ENCODE assay signal across 7 cellular contexts in genomic region chr1:33327587-33328325, GRCh38. TPM values are rescaled to one million over a fixed set of nuclear protein-coding genes. Genes with fewer than 3 reads are reported as not detected.
A peak's percentile ranks its signal among the peaks of the same experiment; 100 is the strongest.
DNase-seq lines count a peak whose midpoint lies in the region; ATAC-seq and TF ChIP-seq lines count a peak whose summit lies in the region.

No MANE protein-coding gene starts in this region.

- H3K9me3 ChIP-seq in SK-N-SH = no peaks in the 10 kb centered on the region
- H3K9me3 ChIP-seq in stomach = no peaks in the 10 kb centered on the region

- H3K4me1 ChIP-seq in SK-N-SH (ENCODE audit: control insufficient read depth in 1 of 2, insufficient read depth in 2 of 2, low read depth in 1 of 2, low read length in 1 of 2) = peaks cover 9 to 22% of the 10 kb centered on the region in 2 experiments; a peak in 3 of 4 replicates
- peaks cover 13 to 72% (median 26%) of the 10 kb centered on the region in 4 donors for H3K4me1 ChIP-seq in stomach

- H3K27me3 ChIP-seq in SK-N-SH (ENCODE audit: insufficient read depth) (no peaks in the 10 kb centered on the region), stomach (no peaks in the 10 kb centered on the region)

- ATAC-seq in Right ventricle myocardium inferior = peak; percentile 54
- ATAC-seq in GM18519 (IDR thresholded peaks at IDR 0.05; ENCODE audit: low FRiP score, unreplicated experiment) = no peak

- H3K9ac ChIP-seq in SK-N-SH = no peak overlapping the region

- H3K4me3 ChIP-seq in SK-N-SH (ENCODE audit: low read depth in 2 of 2, low read length in 1 of 2) (no peak overlapping the region), stomach (no peak overlapping the region)

- TF ChIP-seq POLR2A in stomach (IDR thresholded peaks at IDR 0.05) = no peak

- TF ChIP-seq CTCF in SK-N-SH (IDR thresholded peaks at IDR 0.05) = 0 out of 2 replicates have a peak, but pooled peaks have one; percentile 8
- TF ChIP-seq CTCF in stomach (IDR thresholded peaks at IDR 0.05) = no peak

- H3K79me2 ChIP-seq in SK-N-SH (ENCODE audit: insufficient read depth) = peaks cover 52% of the 10 kb centered on the region

- DNase-seq in HK-2 (ENCODE audit: unreplicated experiment) = peak; percentile 76
- DNase-seq in SK-N-SH = no peak
- DNase-seq in Right ventricle myocardium inferior (ENCODE audit: missing footprints) = no peak
- DNase-seq in stomach = peak; percentile 69
- DNase-seq in NCI-H146 treated with DMSO at 0.1 percent for 48 hours (lab: John Stamatoyannopoulos, UW; ENCODE audit: unreplicated experiment) = no peak
- no peak for DNase-seq in NCI-H526 (lab: John Stamatoyannopoulos, UW)

- intact Hi-C loops in Right ventricle myocardium inferior (cut with DNase I) = no loop called here
- intact Hi-C loops in stomach (cut with DNase I; ENCODE audit: low total_unique reads) = no loop called here

- TF ChIP-seq RAD21 in SK-N-SH (IDR thresholded peaks at IDR 0.05; ENCODE audit: low read length) = no peak

- TF ChIP-seq EP300 in SK-N-SH (IDR thresholded peaks at IDR 0.05; ENCODE audit: borderline replicate concordance in 1 of 2, low read depth in 1 of 2, low read length in 1 of 2) = peak in 1 of 2 experiments; percentile 21; a peak in 1 of 4 replicates
- no peak for TF ChIP-seq EP300 in stomach (IDR thresholded peaks at IDR 0.05)

- no peak overlapping the region for H2AFZ ChIP-seq in SK-N-SH (ENCODE audit: low read depth)

- peaks cover 40% of the 10 kb centered on the region for H3F3A ChIP-seq in SK-N-SH (replicated peaks; ENCODE audit: insufficient read depth)

- peaks cover 91 to 97% of the 10 kb centered on the region in 2 experiments for H3K36me3 ChIP-seq in SK-N-SH (replicated peaks in 1 of 2; ENCODE audit: control insufficient read depth in 1 of 2, insufficient read depth in 2 of 2, low read length in 1 of 2)
- peaks cover 96 to 100% (median 100%) of the 10 kb centered on the region in 4 donors for H3K36me3 ChIP-seq in stomach

- peak overlapping the region; percentile 4 to 53; a peak in 3 of 4 replicates for H3K27ac ChIP-seq in SK-N-SH (ENCODE audit: low read depth in 2 of 2, low read length in 1 of 2)
- peak overlapping the region in 4 of 5 donors; percentile 13 to 69 (median 60) for H3K27ac ChIP-seq in stomach

- WGBS in SK-N-SH (ENCODE audit: low lambda C conversion rate) = 78% methylated on average over 7 of the region's 9 CpGs
- WGBS in stomach, 5 donors = 44 to 59% (median 52%) methylated on average over 9 of the region's 9 CpGs

- CTCF ChIA-PET in SK-N-SH (lab: Yijun Ruan, JAX) = interaction anchor here (0.9 to 1.0 kb wide), 2 partner anchors 10 to 32 kb away, joined by 3 to 4 read pairs; no protein-coding TSS in a partner anchor

- H3K4me2 ChIP-seq in SK-N-SH = no peak overlapping the region

- POLR2A ChIA-PET in SK-N-SH (lab: Yijun Ruan, JAX) = no interaction called here

- peaks cover 88% of the 10 kb centered on the region for H4K20me1 ChIP-seq in SK-N-SH (ENCODE audit: insufficient read depth)

- no peaks in the 10 kb centered on the region for H3K9me2 ChIP-seq in SK-N-SH

TF ChIP-seq in SK-N-SH, 30 proteins besides CTCF, POLR2A, EP300 and RAD21 (continues in another document):
- TF ChIP-seq IRF3 (IDR thresholded peaks at IDR 0.05; ENCODE audit: low read depth, low read length) (no peak), RCOR1 (IDR thresholded peaks at IDR 0.05; ENCODE audit: low read length) (no peak), GATA2 (CRISPR knock-in tag; IDR thresholded peaks at IDR 0.05) (no peak), MXI1 (IDR thresholded peaks at IDR 0.05; ENCODE audit: low read depth, low read length) (no peak), TAF1 (IDR thresholded peaks at IDR 0.05; ENCODE audit: borderline replicate concordance, low read depth, low read length) (no peak), CHD2 (IDR thresholded peaks at IDR 0.05; ENCODE audit: low read length, partially characterized antibody) (no peak), NFIC (IDR thresholded peaks at IDR 0.05; ENCODE audit: borderline replicate concordance) (peak; percentile 51), SMC3 (IDR thresholded peaks at IDR 0.05; ENCODE audit: low read depth, low read length) (no peak), USF2 (IDR thresholded peaks at IDR 0.05; ENCODE audit: borderline replicate concordance, low read depth, low read length) (no peak), MEF2A (IDR thresholded peaks at IDR 0.05; ENCODE audit: borderline replicate concordance, low read depth) (no peak), ZBTB33 (IDR thresholded peaks at IDR 0.05; ENCODE audit: borderline replicate concordance, low read depth) (no peak), GABPA (IDR thresholded peaks at IDR 0.05; ENCODE audit: low read depth) (no peak), REST (IDR thresholded peaks at IDR 0.05; ENCODE audit: low read depth, low read length) (no peak), PBX3 (IDR thresholded peaks at IDR 0.05) (peak; percentile 37; the same call in 1 of the 2 replicates), SIN3A (IDR thresholded peaks at IDR 0.05; ENCODE audit: borderline replicate concordance, low read depth, low read length) (peak; percentile 35; the same call in 1 of the 2 replicates), JUND (IDR thresholded peaks at IDR 0.05) (peak; percentile 42), FOXJ3 (CRISPR knock-in tag; IDR thresholded peaks at IDR 0.05) (no peak)

RNA-seq across cellular contexts. Expression of gene A3GALT2, which starts 6.9 kb away (rescaled TPM):
- polyA plus RNA-seq in SK-N-SH (2012; rRNA removed) (0.07 TPM in 1 of 2 replicates, not detected in the other), stomach (not detected)
- 0.03 TPM in 1 of 2 replicates, not detected in the other for polyA plus RNA-seq in SK-N-SH (2012; cell fraction: cytosol; rRNA removed)
- polyA plus RNA-seq in SK-N-SH (2012; cell fraction: nucleus; rRNA removed) = 0.60 and 0.71 TPM in 2 replicates
- total RNA-seq in Right ventricle myocardium inferior (not detected), stomach (not detected)

Comparison
In these comparisons a context has a peak if more than half of its experiments do, and no peak if none do; other contexts are left out.
1. DNase-seq: peak in HK-2 (single experiment) and stomach (single experiment); none in SK-N-SH (single experiment), Right ventricle myocardium inferior (single experiment), NCI-H146 treated with DMSO at 0.1 percent for 48 hours (single experiment) and NCI-H526 (0 of 2).